In the genomic region with DNA sequence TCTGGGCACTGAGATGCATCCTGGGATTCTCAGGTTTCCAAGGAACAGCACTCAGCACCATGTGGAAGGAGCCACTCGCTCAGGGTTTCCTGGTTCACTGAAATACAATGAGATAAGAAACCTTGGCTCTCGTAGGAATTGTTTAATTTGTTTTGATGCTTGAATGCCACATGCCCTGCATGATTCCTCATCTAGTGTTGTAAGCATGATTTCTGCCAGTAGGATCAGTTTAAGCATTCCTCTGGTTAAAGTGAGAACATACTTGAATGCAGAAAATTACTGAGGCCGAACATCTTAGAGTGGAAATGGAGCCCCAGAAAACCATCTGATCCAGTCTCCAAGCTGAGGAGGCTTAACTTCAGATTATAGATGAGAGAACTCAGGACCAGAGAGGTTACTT, we compare ENCODE assay signal across 2 cellular contexts.
TF ChIP-seq lines count a peak whose summit lies in the region.

No MANE protein-coding gene starts in this region.

TF ChIP-seq in IMR-90, 13 proteins besides CTCF, POLR2A, EP300 and RAD21:
- TF ChIP-seq, protein P1, sequence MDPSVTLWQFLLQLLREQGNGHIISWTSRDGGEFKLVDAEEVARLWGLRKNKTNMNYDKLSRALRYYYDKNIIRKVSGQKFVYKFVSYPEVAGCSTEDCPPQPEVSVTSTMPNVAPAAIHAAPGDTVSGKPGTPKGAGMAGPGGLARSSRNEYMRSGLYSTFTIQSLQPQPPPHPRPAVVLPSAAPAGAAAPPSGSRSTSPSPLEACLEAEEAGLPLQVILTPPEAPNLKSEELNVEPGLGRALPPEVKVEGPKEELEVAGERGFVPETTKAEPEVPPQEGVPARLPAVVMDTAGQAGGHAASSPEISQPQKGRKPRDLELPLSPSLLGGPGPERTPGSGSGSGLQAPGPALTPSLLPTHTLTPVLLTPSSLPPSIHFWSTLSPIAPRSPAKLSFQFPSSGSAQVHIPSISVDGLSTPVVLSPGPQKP (IDR thresholded peaks at IDR 0.05; ENCODE audit: borderline replicate concordance, low read depth, low read length), result no peak
- no peak for TF ChIP-seq CHD1 (IDR thresholded peaks at IDR 0.05; ENCODE audit: low read depth, low read length)
- no peak for TF ChIP-seq BHLHE40 (IDR thresholded peaks at IDR 0.05; ENCODE audit: low read depth, low read length)
- no peak for TF ChIP-seq FOS (IDR thresholded peaks at IDR 0.05; ENCODE audit: low read depth, low read length)
- no peak for TF ChIP-seq RFX5 (IDR thresholded peaks at IDR 0.05; ENCODE audit: low read depth, low read length)
- no peak for TF ChIP-seq MAZ (IDR thresholded peaks at IDR 0.05; ENCODE audit: borderline replicate concordance, low read depth, low read length)
- TF ChIP-seq NFE2L2 (IDR thresholded peaks at IDR 0.05; ENCODE audit: low read depth, low read length), result no peak
- TF ChIP-seq RCOR1 (IDR thresholded peaks at IDR 0.05; ENCODE audit: insufficient replicate concordance, low read length), result no peak
- no peak for TF ChIP-seq MAFK (IDR thresholded peaks at IDR 0.05; ENCODE audit: low read depth, low read length)
- no peak for TF ChIP-seq MXI1 (IDR thresholded peaks at IDR 0.05; ENCODE audit: borderline replicate concordance, low read depth, low read length)
- TF ChIP-seq SMC3 (IDR thresholded peaks at IDR 0.05; ENCODE audit: low read depth, low read length), result no peak
- TF ChIP-seq, protein P2, sequence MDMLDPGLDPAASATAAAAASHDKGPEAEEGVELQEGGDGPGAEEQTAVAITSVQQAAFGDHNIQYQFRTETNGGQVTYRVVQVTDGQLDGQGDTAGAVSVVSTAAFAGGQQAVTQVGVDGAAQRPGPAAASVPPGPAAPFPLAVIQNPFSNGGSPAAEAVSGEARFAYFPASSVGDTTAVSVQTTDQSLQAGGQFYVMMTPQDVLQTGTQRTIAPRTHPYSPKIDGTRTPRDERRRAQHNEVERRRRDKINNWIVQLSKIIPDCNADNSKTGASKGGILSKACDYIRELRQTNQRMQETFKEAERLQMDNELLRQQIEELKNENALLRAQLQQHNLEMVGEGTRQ (IDR thresholded peaks at IDR 0.05; ENCODE audit: low read depth, low read length), result no peak
- no peak for TF ChIP-seq CEBPB (IDR thresholded peaks at IDR 0.05; ENCODE audit: low read depth, low read length)

TF ChIP-seq in H1, 55 proteins besides CTCF, POLR2A, EP300 and RAD21:
- TF ChIP-seq JUN (IDR thresholded peaks at IDR 0.05; ENCODE audit: low read depth, low read length) (no peak), NANOG (IDR thresholded peaks at IDR 0.05; ENCODE audit: insufficient read depth, low read depth, low read length, poor library complexity, severe bottlenecking) (no peak), GABPA (IDR thresholded peaks at IDR 0.05; ENCODE audit: borderline replicate concordance, insufficient read depth, low read length) (no peak), CHD2 (IDR thresholded peaks at IDR 0.05; ENCODE audit: low read length) (no peak)
- TF ChIP-seq, protein P2 (IDR thresholded peaks at IDR 0.05; ENCODE audit: low read length), result no peak
TF ChIP-seq in H1: peak in this region for 0.
